8 cellular contexts compared by ENCODE assay signal in genomic region chr7:80134536-80135305, GRCh38. TPM values are rescaled to one million over a fixed set of nuclear protein-coding genes. Genes with fewer than 3 reads are reported as not detected.
DNase-seq lines count a peak whose midpoint lies in the region; ATAC-seq and TF ChIP-seq lines count a peak whose summit lies in the region.

Gene GNAI1, plus strand, starts transcription at chr7:80134831. Its CDS starts 330 bp downstream, at chr7:80135161.

- intact Hi-C loops in gastrocnemius medialis (cut with DNase I; ENCODE audit: low total_unique reads): loop anchor here (10.0 kb wide), 1 partner anchor 150 kb away; no protein-coding TSS in a partner anchor

- no peaks in the 10 kb centered on the region for H3K36me3 ChIP-seq in SK-N-SH (replicated peaks in 1 of 2; ENCODE audit: control insufficient read depth in 1 of 2, insufficient read depth in 2 of 2, low read length in 1 of 2)
- no peaks in the 10 kb centered on the region for H3K36me3 ChIP-seq in gastrocnemius medialis

- POLR2A ChIA-PET in SK-N-SH (lab: Yijun Ruan, JAX): interaction anchor here (0.6 to 2.4 kb wide), 3 partner anchors 100 to 257 kb away, joined by 3 to 10 read pairs (median 3); no protein-coding TSS in a partner anchor

- DNase-seq in ACHN (peak; percentile 85), SK-N-SH (peak; percentile 98), iPS-NIHi7 (ENCODE audit: extremely low spot score) (peak; percentile 83), gastrocnemius medialis (peak in 1 of 2 donors; percentile 34)
- no peak for DNase-seq in central memory CD8-positive, alpha-beta T cell (ENCODE audit: low spot score in 2 of 2)

- peaks cover 0 to 4% (median 3%) of the 10 kb centered on the region in 3 donors for H3K9me3 Mint-ChIP-seq in IgD-negative memory B cell
- peaks cover 8% of the 10 kb centered on the region for H3K9me3 Mint-ChIP-seq in central memory CD8-positive, alpha-beta T cell

- no peaks in the 10 kb centered on the region for H3K27me3 ChIP-seq in SK-N-SH (ENCODE audit: insufficient read depth)
- no peaks in the 10 kb centered on the region for H3K27me3 ChIP-seq in gastrocnemius medialis

- TF ChIP-seq EP300 in SK-N-SH (IDR thresholded peaks at IDR 0.05; ENCODE audit: borderline replicate concordance in 1 of 2, low read depth in 1 of 2, low read length in 1 of 2): no peak

- no peaks in the 10 kb centered on the region for H3K9me2 ChIP-seq in SK-N-SH

- peak within 1 kb of the TSS in 3 of 4 donors; percentile 27 to 85 (median 84) for H3K4me3 Mint-ChIP-seq in IgD-negative memory B cell
- H3K4me3 Mint-ChIP-seq in central memory CD8-positive, alpha-beta T cell: peak within 1 kb of the TSS; percentile 57

- peaks cover 30% of the 10 kb centered on the region for H4K20me1 ChIP-seq in SK-N-SH (ENCODE audit: insufficient read depth)

- peak; percentile 9 to 68 for TF ChIP-seq POLR2A in gastrocnemius medialis (IDR thresholded peaks at IDR 0.05)

- peaks cover 32% of the 10 kb centered on the region for H3K27me3 Mint-ChIP-seq in IgD-negative memory B cell
- peaks cover 27% of the 10 kb centered on the region for H3K27me3 Mint-ChIP-seq in central memory CD8-positive, alpha-beta T cell

- H3K4me3 ChIP-seq in SK-N-SH (ENCODE audit: low read depth in 2 of 2, low read length in 1 of 2) (peak within 1 kb of the TSS; percentile 95 to 99), gastrocnemius medialis (peak within 1 kb of the TSS; percentile 80 to 90 (median 82))

- H3K27ac ChIP-seq in SK-N-SH (ENCODE audit: low read depth in 2 of 2, low read length in 1 of 2): peak within 1 kb of the TSS; percentile 80 to 96
- peak within 1 kb of the TSS; percentile 78 to 84 (median 81) for H3K27ac ChIP-seq in gastrocnemius medialis

- peaks cover 0 to 10% (median 2%) of the 10 kb centered on the region in 3 donors for H3K4me1 Mint-ChIP-seq in IgD-negative memory B cell
- no peaks in the 10 kb centered on the region for H3K4me1 Mint-ChIP-seq in central memory CD8-positive, alpha-beta T cell

- peak; percentile 60 for TF ChIP-seq CTCF in SK-N-SH (IDR thresholded peaks at IDR 0.05)
- peak in 3 of 5 experiments; percentile 15 to 38 (median 24) for TF ChIP-seq CTCF in gastrocnemius medialis (IDR thresholded peaks at IDR 0.05 in 4 of 5, conservative IDR thresholded peaks at IDR 0.05 in 1 of 5)

- CTCF ChIA-PET in SK-N-SH (lab: Yijun Ruan, JAX): interaction anchor here (0.5 to 8.8 kb wide), 63 partner anchors 9 to 1313 kb away, joined by 3 to 164 read pairs (median 4); no protein-coding TSS in a partner anchor

- no peaks in the 10 kb centered on the region for H3K36me3 Mint-ChIP-seq in IgD-negative memory B cell
- H3K36me3 Mint-ChIP-seq in central memory CD8-positive, alpha-beta T cell (ENCODE audit: insufficient read depth): no peaks in the 10 kb centered on the region

- no peaks in the 10 kb centered on the region for H3K9me3 ChIP-seq in SK-N-SH
- no peaks in the 10 kb centered on the region for H3K9me3 ChIP-seq in gastrocnemius medialis

- in situ Hi-C loops in ACHN (cut with HindIII; ENCODE audit: low pct_ligation_motif_present, low pct_unique_long_range_greater_than_20kb, low sequenced_read_pairs) (no loop called here), gastrocnemius medialis (cut with MboI; ENCODE audit: low sequenced_read_pairs in 4 of 4) (no loop called here)

- ATAC-seq in GM18502 (IDR thresholded peaks at IDR 0.05; ENCODE audit: poor library complexity, unreplicated experiment) (peak; percentile 47), gastrocnemius medialis (peak; percentile 68 to 80), HG02763 (IDR thresholded peaks at IDR 0.05; ENCODE audit: unreplicated experiment) (no peak)
- no peak for ATAC-seq in central memory CD8-positive, alpha-beta T cell (replicated peaks; ENCODE audit: extremely low read depth, poor library complexity, severe bottlenecking)

- H3K4me2 ChIP-seq in SK-N-SH: peak within 1 kb of the TSS; percentile 79

- H3K79me2 ChIP-seq in SK-N-SH (ENCODE audit: insufficient read depth): peaks cover 42% of the 10 kb centered on the region

- peaks cover 25% of the 10 kb centered on the region for H3F3A ChIP-seq in SK-N-SH (replicated peaks; ENCODE audit: insufficient read depth)

- WGBS in SK-N-SH (ENCODE audit: low lambda C conversion rate): 3% methylated on average over 24 of the region's 92 CpGs

- peak within 1 kb of the TSS; percentile 86 for H3K9ac ChIP-seq in SK-N-SH

- TF ChIP-seq RAD21 in SK-N-SH (IDR thresholded peaks at IDR 0.05; ENCODE audit: low read length): peak; percentile 75

- peak within 1 kb of the TSS; percentile 82 for H2AFZ ChIP-seq in SK-N-SH (ENCODE audit: low read depth)

- H3K27ac Mint-ChIP-seq in IgD-negative memory B cell: no peak within 1 kb of the TSS
- H3K27ac Mint-ChIP-seq in central memory CD8-positive, alpha-beta T cell (ENCODE audit: low read depth): no peak within 1 kb of the TSS

- H3K4me1 ChIP-seq in SK-N-SH (ENCODE audit: control insufficient read depth in 1 of 2, insufficient read depth in 2 of 2, low read depth in 1 of 2, low read length in 1 of 2) (peaks cover 25 to 26% of the 10 kb centered on the region in 2 experiments), gastrocnemius medialis (peaks cover 10 to 19% of the 10 kb centered on the region in 2 donors)

TF ChIP-seq in SK-N-SH, 30 proteins besides CTCF, POLR2A, EP300 and RAD21 (continues in another document):
- TF ChIP-seq RXRA (IDR thresholded peaks at IDR 0.05; ENCODE audit: borderline replicate concordance, low read depth) (0 out of 2 replicates have a peak, but pooled peaks have one; percentile 22), RFX5 (IDR thresholded peaks at IDR 0.05; ENCODE audit: low read length) (no peak), NRF1 (IDR thresholded peaks at IDR 0.05; ENCODE audit: low read depth, low read length) (no peak), MXI1 (IDR thresholded peaks at IDR 0.05; ENCODE audit: low read depth, low read length) (peak; percentile 70; the same call in 1 of the 2 replicates), TCF12 (IDR thresholded peaks at IDR 0.05) (peak; percentile 37), MEF2A (IDR thresholded peaks at IDR 0.05; ENCODE audit: borderline replicate concordance, low read depth) (no peak; the same call in 1 of the 2 replicates), ELF1 (IDR thresholded peaks at IDR 0.05) (no peak), EZH2phosphoT487 (IDR thresholded peaks at IDR 0.05; ENCODE audit: borderline replicate concordance, low read depth) (no peak), GABPA (IDR thresholded peaks at IDR 0.05; ENCODE audit: low read depth) (no peak), CHD2 (IDR thresholded peaks at IDR 0.05; ENCODE audit: low read length, partially characterized antibody) (no peak)
- TF ChIP-seq, protein P1, sequence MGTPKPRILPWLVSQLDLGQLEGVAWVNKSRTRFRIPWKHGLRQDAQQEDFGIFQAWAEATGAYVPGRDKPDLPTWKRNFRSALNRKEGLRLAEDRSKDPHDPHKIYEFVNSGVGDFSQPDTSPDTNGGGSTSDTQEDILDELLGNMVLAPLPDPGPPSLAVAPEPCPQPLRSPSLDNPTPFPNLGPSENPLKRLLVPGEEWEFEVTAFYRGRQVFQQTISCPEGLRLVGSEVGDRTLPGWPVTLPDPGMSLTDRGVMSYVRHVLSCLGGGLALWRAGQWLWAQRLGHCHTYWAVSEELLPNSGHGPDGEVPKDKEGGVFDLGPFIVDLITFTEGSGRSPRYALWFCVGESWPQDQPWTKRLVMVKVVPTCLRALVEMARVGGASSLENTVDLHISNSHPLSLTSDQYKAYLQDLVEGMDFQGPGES (IDR thresholded peaks at IDR 0.05; ENCODE audit: low read depth, low read length): no peak
- TF ChIP-seq, protein P2, sequence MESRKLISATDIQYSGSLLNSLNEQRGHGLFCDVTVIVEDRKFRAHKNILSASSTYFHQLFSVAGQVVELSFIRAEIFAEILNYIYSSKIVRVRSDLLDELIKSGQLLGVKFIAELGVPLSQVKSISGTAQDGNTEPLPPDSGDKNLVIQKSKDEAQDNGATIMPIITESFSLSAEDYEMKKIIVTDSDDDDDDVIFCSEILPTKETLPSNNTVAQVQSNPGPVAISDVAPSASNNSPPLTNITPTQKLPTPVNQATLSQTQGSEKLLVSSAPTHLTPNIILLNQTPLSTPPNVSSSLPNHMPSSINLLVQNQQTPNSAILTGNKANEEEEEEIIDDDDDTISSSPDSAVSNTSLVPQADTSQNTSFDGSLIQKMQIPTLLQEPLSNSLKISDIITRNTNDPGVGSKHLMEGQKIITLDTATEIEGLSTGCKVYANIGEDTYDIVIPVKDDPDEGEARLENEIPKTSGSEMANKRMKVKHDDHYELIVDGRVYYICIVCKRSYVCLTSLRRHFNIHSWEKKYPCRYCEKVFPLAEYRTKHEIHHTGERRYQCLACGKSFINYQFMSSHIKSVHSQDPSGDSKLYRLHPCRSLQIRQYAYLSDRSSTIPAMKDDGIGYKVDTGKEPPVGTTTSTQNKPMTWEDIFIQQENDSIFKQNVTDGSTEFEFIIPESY (IDR thresholded peaks at IDR 0.05; ENCODE audit: borderline replicate concordance, low read depth): 0 out of 2 replicates have a peak, but pooled peaks have one; percentile 24

RNA-seq across cellular contexts. Expression of gene GNAI1, which starts in this region (rescaled TPM):
- 0.10 TPM for polyA plus RNA-seq in IgD-negative memory B cell
- 67.4 and 69.1 TPM in 2 replicates for polyA plus RNA-seq in SK-N-SH (2012; rRNA removed)
- 81.2 and 125 TPM in 2 replicates for polyA plus RNA-seq in SK-N-SH (2012; cell fraction: cytosol; rRNA removed)
- 24.5 and 39.9 TPM in 2 replicates for polyA plus RNA-seq in SK-N-SH (2012; cell fraction: nucleus; rRNA removed)
- total RNA-seq in gastrocnemius medialis: 10 to 100 TPM in 1 of 4 donors, 1 to 10 TPM in 3; 6.5 to 13.0 (median 8.3) TPM

Comparison
In these comparisons a context has a peak if more than half of its experiments do, and no peak if none do; other contexts are left out.
1. RNA of gene GNAI1 (polyA plus RNA-seq): 24.5 to 125 TPM in SK-N-SH; 0.10 TPM in IgD-negative memory B cell (single experiment); every median in the first group is over 10 times any median in the second.
2. DNase-seq: peak in ACHN (single experiment), SK-N-SH (single experiment) and iPS-NIHi7 (single experiment); none in central memory CD8-positive, alpha-beta T cell (0 of 2).
3. ATAC-seq: peak in GM18502 (single experiment) and gastrocnemius medialis (2 of 2); none in central memory CD8-positive, alpha-beta T cell (single experiment) and HG02763 (single experiment).